ENCODE assay signal across 9 cellular contexts in genomic region chr2:216774620-216775019, GRCh38.
DNase-seq lines count a peak whose midpoint lies in the region; TF ChIP-seq lines count a peak whose summit lies in the region.
"Had no signal": no experiment of that assay in that cellular context is flagged by ENCODE, and none has a peak within 500 bp of the region (broad histone marks: within the 10 kb centered on the region; RNA-seq: fewer than 3 reads in every experiment).

No MANE protein-coding gene starts in this region.

- intact Hi-C loops in adrenal gland (cut with DNase I) = no loop called here

- H3K9me3 ChIP-seq in adrenal gland (replicated peaks in 1 of 3) (no peaks in the 10 kb centered on the region), cardiac muscle cell (ENCODE audit: low read depth) (no peaks in the 10 kb centered on the region)

- peak; percentile 90 for DNase-seq in GM03348 (ENCODE audit: low spot score)
- peak; percentile 50 to 69 (median 65) for DNase-seq in adrenal gland
- peak; percentile 59 to 79 for DNase-seq in cardiac muscle cell (ENCODE audit: low read depth in 1 of 2, low spot score in 1 of 2)
- DNase-seq in skeletal muscle cell (ENCODE audit: low read depth) = peak; percentile 62
- no peak for DNase-seq in NCI-H446 (lab: John Stamatoyannopoulos, UW)
- DNase-seq in effector CD8-positive, alpha-beta T cell (lab: John Stamatoyannopoulos, UW) = no peak
- DNase-seq in RPMI8226 = no peak
- DNase-seq in stimulated activated naive CD4-positive, alpha-beta T cell treated with Interleukin-2 at 50 U/mL for 16 hours (lab: John Stamatoyannopoulos, UW) = no peak
- DNase-seq: NCI-H1436 had no signal

- H3K27me3 ChIP-seq in adrenal gland (no peaks in the 10 kb centered on the region), cardiac muscle cell (no peaks in the 10 kb centered on the region)

- 63 to 74% (median 67%) methylated on average over 5 of the region's 5 CpGs for WGBS in adrenal gland, 4 donors

- H3K4me1 ChIP-seq in adrenal gland (replicated peaks in 1 of 2) (peaks cover 9 to 14% of the 10 kb centered on the region in 2 donors), cardiac muscle cell (ENCODE audit: low read depth) (peaks cover 43% of the 10 kb centered on the region)

- H3K27ac ChIP-seq in adrenal gland (peak overlapping the region in 3 of 5 donors; percentile 61 to 75 (median 74)), cardiac muscle cell (peak overlapping the region; percentile 13)

- H3K4me3 ChIP-seq in adrenal gland = no peak overlapping the region
- no peak overlapping the region for H3K4me3 ChIP-seq in cardiac muscle cell
- no peak overlapping the region for H3K4me3 ChIP-seq in skeletal muscle cell (ENCODE audit: low read depth, low read length)

- no peak for TF ChIP-seq POLR2A in adrenal gland (IDR thresholded peaks at IDR 0.05)

- no peak for TF ChIP-seq CTCF in adrenal gland (IDR thresholded peaks at IDR 0.05)
- TF ChIP-seq CTCF in cardiac muscle cell (IDR thresholded peaks at IDR 0.05; ENCODE audit: low read depth, low read length) = no peak

- H3K36me3 ChIP-seq in adrenal gland (replicated peaks in 1 of 2) (no peaks in the 10 kb centered on the region), cardiac muscle cell (no peaks in the 10 kb centered on the region)

Comparison
In these comparisons a context has a peak if more than half of its experiments do, and no peak if none do; other contexts are left out.
1. DNase-seq: peak in GM03348 (single experiment), adrenal gland (7 of 7), cardiac muscle cell (2 of 2) and skeletal muscle cell (single experiment); none in NCI-H446 (0 of 2), effector CD8-positive, alpha-beta T cell (single experiment), RPMI8226 (single experiment) and stimulated activated naive CD4-positive, alpha-beta T cell treated with Interleukin-2 at 50 U/mL for 16 hours (single experiment).